Comparison of ENCODE assay signal across 8 cellular contexts in genomic region chr11:95231126-95231880, GRCh38. TPM values are rescaled to one million over a fixed set of nuclear protein-coding genes. Genes with fewer than 3 reads are reported as not detected.
DNase-seq lines count a peak whose midpoint lies in the region; ATAC-seq and TF ChIP-seq lines count a peak whose summit lies in the region.

SESN3 (minus strand) TSS chr11:95231202; CDS start chr11:95230860, 342 bp downstream.

- POLR2A ChIA-PET in PC-9 (lab: Charles Lee; ENCODE audit: unreplicated experiment), result interaction anchor here (0.5 to 0.6 kb wide), 3 partner anchors 569 to 1353 kb away, joined by 3 read pairs; no protein-coding TSS in a partner anchor

- peak within 1 kb of the TSS; percentile 66 for H2AFZ ChIP-seq in PC-9

- peaks cover 26% of the 10 kb centered on the region; the same call in 1 of the 2 replicates for H3K27me3 ChIP-seq in PC-9 (ENCODE audit: insufficient read depth, low read depth)

- H3K9me3 ChIP-seq in PC-9 (ENCODE audit: insufficient read depth, low read depth) (no peaks in the 10 kb centered on the region), mucosa of descending colon (no peaks in the 10 kb centered on the region)

- H3K79me2 ChIP-seq in PC-9 (ENCODE audit: low read depth), result no peaks in the 10 kb centered on the region

- no peaks in the 10 kb centered on the region for H3K36me3 ChIP-seq in PC-9 (ENCODE audit: low read depth)
- H3K36me3 ChIP-seq in mucosa of descending colon (ENCODE audit: low read depth), result no peaks in the 10 kb centered on the region

- no peaks in the 10 kb centered on the region for H4K20me1 ChIP-seq in PC-9 (ENCODE audit: insufficient read depth)

- CTCF ChIA-PET in PC-9 (lab: Charles Lee), result interaction anchor here (0.6 kb wide), 1 partner anchor 164 kb away, joined by 3 read pairs; no protein-coding TSS in a partner anchor

- no TSS peak for BruUV-seq in PC-9 (replicated peaks; lab: Mats Ljungman, UMichigan)

- ATAC-seq in GM21576 (IDR thresholded peaks at IDR 0.05; ENCODE audit: unreplicated experiment) (peak; percentile 94), mucosa of descending colon (peak; percentile 94)

- no peaks in the 10 kb centered on the region; the same call in 1 of the 2 replicates for H3K4me1 ChIP-seq in PC-9 (replicated peaks; ENCODE audit: insufficient read depth)
- H3K4me1 ChIP-seq in mucosa of descending colon (ENCODE audit: low read depth), result peaks cover 6% of the 10 kb centered on the region

- TF ChIP-seq CTCF in PC-9 (conservative IDR thresholded peaks at IDR 0.05) (no peak), epithelial cell of proximal tubule (conservative IDR thresholded peaks at IDR 0.05; ENCODE audit: low read depth, low read length) (peak; percentile 16), mucosa of descending colon (IDR thresholded peaks at IDR 0.05) (no peak)

- H3K4me3 Mint-ChIP-seq in IgD-negative memory B cell, result peak within 1 kb of the TSS in 2 of 4 donors; percentile 99

- H3K27ac Mint-ChIP-seq in IgD-negative memory B cell, result peak within 1 kb of the TSS; percentile 90 to 98 (median 97)

- H3K9me2 ChIP-seq in PC-9 (ENCODE audit: insufficient read depth), result no peaks in the 10 kb centered on the region

- H3K4me3 ChIP-seq in PC-9, result peak within 1 kb of the TSS; percentile 52
- H3K4me3 ChIP-seq in epithelial cell of proximal tubule (ENCODE audit: low read depth, low read length), result peak within 1 kb of the TSS; percentile 81
- H3K4me3 ChIP-seq in mucosa of descending colon, result peak within 1 kb of the TSS; percentile 69

- H3F3A ChIP-seq in PC-9 (ENCODE audit: insufficient read depth, low read depth), result no peaks in the 10 kb centered on the region; the same call in none of the 2 replicates

- intact Hi-C loops in PC-9 (cut with micrococcal nuclease; ENCODE audit: unreplicated experiment) (loop anchor here (2.0 kb wide), 1 partner anchor 81 kb away; no protein-coding TSS in a partner anchor), mucosa of descending colon (cut with DNase I, micrococcal nuclease) (no loop called here)

- peaks cover 11 to 41% (median 33%) of the 10 kb centered on the region in 3 donors for H3K4me1 Mint-ChIP-seq in IgD-negative memory B cell

- no peaks in the 10 kb centered on the region for H3K9me3 Mint-ChIP-seq in IgD-negative memory B cell

- no peak within 1 kb of the TSS for H3K27ac ChIP-seq in PC-9

- H3K36me3 Mint-ChIP-seq in IgD-negative memory B cell, result peaks cover 1% of the 10 kb centered on the region

- H3K4me2 ChIP-seq in PC-9, result peak within 1 kb of the TSS; percentile 79

- DNase-seq in DMS114 treated with DMSO at 0.1 percent for 48 hours (lab: John Stamatoyannopoulos, UW; ENCODE audit: unreplicated experiment) (peak; percentile 82), PC-9 (peak; percentile 90 to 91), activated T-cell treated with anti-CD3 and anti-CD28 coated beads for 48 hours (ENCODE audit: low read depth) (peak; percentile 97), epithelial cell of proximal tubule (ENCODE audit: low read depth) (peak; percentile 98), mucosa of descending colon (peak; percentile 97 to 99 (median 99))
- peak; percentile 94 to 97 for DNase-seq in stimulated activated CD8-positive, alpha-beta memory T cell treated with anti-CD3 and anti-CD28 coated beads, Interleukin-4, amount 100 ng/mL, for 1 hour (ENCODE audit: low read depth in 2 of 2, low spot score in 1 of 2)

- H3K27me3 Mint-ChIP-seq in IgD-negative memory B cell, result no peaks in the 10 kb centered on the region

RNA-seq across cellular contexts. Expression of gene SESN3, which starts in this region (rescaled TPM):
- polyA plus RNA-seq in IgD-negative memory B cell, result 2.9 TPM
- total RNA-seq in PC-9 (2021) (0.45 and 0.85 TPM in 2 replicates), epithelial cell of proximal tubule (1.6 and 4.9 TPM in 2 replicates), mucosa of descending colon (10 to 100 TPM; 13.8 to 26.1 (median 17.5) TPM)

Comparison
In these comparisons a context has a peak if more than half of its experiments do, and no peak if none do; other contexts are left out.
1. Peak in DNase-seq, H3K4me3 ChIP-seq and H3K4me2 ChIP-seq in PC-9; RNA of the gene not detected or under 1 TPM.